Comparison of ENCODE assay signal across 18 cellular contexts in genomic region chr1:116458695-116459094, GRCh38.
"Had no signal": no experiment of that assay in that cellular context is flagged by ENCODE, and none has a peak within 500 bp of the region (broad histone marks: within the 10 kb centered on the region; RNA-seq: fewer than 3 reads in every experiment).

No MANE protein-coding gene starts in this region.

- H3K9me3 Mint-ChIP-seq: activated naive CD4-positive, alpha-beta T cell treated with anti-CD3 and anti-CD28 coated beads, Interleukin-2, amount 50 U/mL, for 24 hours; naive thymus-derived CD8-positive, alpha-beta T cell; T-helper 1 cell treated with Interleukin-12 subunit alpha and Interleukin-12 subunit beta and Interleukin-4 antibody, amounts not matched to agents 30 μg/mL and 1 μg/mL, for 36 hours had no signal

- H3K27me3 Mint-ChIP-seq: activated naive CD4-positive, alpha-beta T cell treated with anti-CD3 and anti-CD28 coated beads, Interleukin-2, amount 50 U/mL, for 24 hours had no signal

- ATAC-seq: naive thymus-derived CD8-positive, alpha-beta T cell; stimulated activated naive CD8-positive, alpha-beta T cell treated with anti-CD3 and anti-CD28 coated beads, Interleukin-15, Interleukin-2, amounts not matched to agents 100 U/mL and 50 U/mL, for 24 hours had no signal

- H3K36me3 ChIP-seq: ascending aorta, breast epithelium, esophagus squamous epithelium, tibial artery had no signal

- H3K4me3 ChIP-seq: ascending aorta, breast epithelium, esophagus squamous epithelium, tibial artery had no signal

- H3K36me3 Mint-ChIP-seq: activated naive CD4-positive, alpha-beta T cell treated with anti-CD3 and anti-CD28 coated beads, Interleukin-2, amount 50 U/mL, for 24 hours; naive thymus-derived CD8-positive, alpha-beta T cell had no signal

- DNase-seq: activated CD4-positive, alpha-beta T cell treated with anti-CD3 and anti-CD28 coated beads for 1 hour; activated CD4-positive, alpha-beta T cell treated with anti-CD3 and anti-CD28 coated beads, Interleukin-2, amount 50 U/mL, for 4 hours; activated gamma-delta T cell; cerebellar nuclear complex; effector CD8-positive, alpha-beta T cell; esophagus squamous epithelium; mesenchymal stem cell; naive thymus-derived CD8-positive, alpha-beta T cell; nucleus accumbens; stimulated activated CD4-positive, alpha-beta T cell treated with anti-CD3 and anti-CD28 coated beads, Interleukin-2, amount 100 ng/mL, for 24 hours; stimulated activated naive CD8-positive, alpha-beta T cell treated with anti-CD3 and anti-CD28 coated beads, Interleukin-15, Interleukin-2, amounts not matched to agents 100 U/mL and 50 U/mL, for 24 hours; substantia nigra; tibial artery had no signal

- H3K4me1 Mint-ChIP-seq: activated naive CD4-positive, alpha-beta T cell treated with anti-CD3 and anti-CD28 coated beads, Interleukin-2, amount 50 U/mL, for 24 hours; naive thymus-derived CD8-positive, alpha-beta T cell had no signal

- H3K9me3 ChIP-seq: ascending aorta, breast epithelium, esophagus squamous epithelium, tibial artery had no signal

- H3K27ac ChIP-seq: ascending aorta, breast epithelium, esophagus squamous epithelium, tibial artery, VCaP had no signal

- H3K27me3 ChIP-seq: ascending aorta, breast epithelium, tibial artery had no signal

- H3K4me1 ChIP-seq: ascending aorta, breast epithelium, esophagus squamous epithelium, tibial artery had no signal

- H3K27ac Mint-ChIP-seq: activated naive CD4-positive, alpha-beta T cell treated with anti-CD3 and anti-CD28 coated beads, Interleukin-2, amount 50 U/mL, for 24 hours; T-helper 1 cell treated with Interleukin-12 subunit alpha and Interleukin-12 subunit beta and Interleukin-4 antibody, amounts not matched to agents 30 μg/mL and 1 μg/mL, for 36 hours had no signal

- H3K4me3 Mint-ChIP-seq: activated naive CD4-positive, alpha-beta T cell treated with anti-CD3 and anti-CD28 coated beads, Interleukin-2, amount 50 U/mL, for 24 hours; naive thymus-derived CD8-positive, alpha-beta T cell; T-helper 1 cell treated with Interleukin-12 subunit alpha and Interleukin-12 subunit beta and Interleukin-4 antibody, amounts not matched to agents 30 μg/mL and 1 μg/mL, for 36 hours had no signal
